Comparison of ENCODE assay signal across 1 cellular context in the genomic region with DNA sequence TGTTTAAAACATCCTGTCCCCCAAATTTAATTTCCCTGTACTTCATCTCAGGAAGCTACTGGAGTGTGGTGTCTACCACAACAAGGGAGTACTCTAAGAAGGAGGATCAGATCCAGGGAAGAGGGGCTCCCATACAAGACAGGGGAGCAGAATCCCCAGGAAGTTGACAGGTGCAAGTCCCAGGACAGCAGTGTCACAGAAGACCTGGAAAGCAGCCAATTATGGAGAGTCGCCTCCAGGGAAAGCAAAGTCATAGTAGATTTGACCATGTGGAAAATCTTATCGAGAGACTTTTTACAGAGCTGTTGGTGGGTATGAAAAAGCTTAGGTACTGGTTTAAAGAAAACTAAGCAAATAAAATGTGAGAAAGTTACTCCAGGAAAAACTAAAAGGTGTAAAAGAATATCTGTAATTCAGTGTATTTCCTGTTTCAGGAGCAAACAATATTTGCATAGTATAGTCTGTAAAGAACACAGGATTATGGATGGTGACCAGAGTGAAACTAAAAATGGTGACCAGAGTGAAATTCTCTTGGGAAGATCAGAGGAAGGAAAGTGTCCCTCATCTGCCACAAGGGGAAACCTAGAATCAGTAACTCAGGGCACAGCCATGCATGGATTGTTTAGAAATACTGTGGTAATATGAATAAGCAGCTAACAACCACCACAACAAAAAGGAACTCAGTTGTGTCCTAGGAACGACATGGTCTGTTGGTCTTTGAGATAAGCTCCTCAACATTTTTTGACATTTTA.
TF ChIP-seq lines count a peak whose summit lies in the region.

No MANE protein-coding gene starts in this region.

TF ChIP-seq in HepG2, 621 proteins besides CTCF, POLR2A, EP300 and RAD21 (continued from another document):
- TF ChIP-seq JUND (CRISPR knock-in tag; IDR thresholded peaks at IDR 0.05) (no peak), NFIC (IDR thresholded peaks at IDR 0.05; ENCODE audit: low read length) (no peak), KLF9 (CRISPR knock-in tag; IDR thresholded peaks at IDR 0.05; ENCODE audit: low read depth) (no peak)
- TF ChIP-seq, protein P1, sequence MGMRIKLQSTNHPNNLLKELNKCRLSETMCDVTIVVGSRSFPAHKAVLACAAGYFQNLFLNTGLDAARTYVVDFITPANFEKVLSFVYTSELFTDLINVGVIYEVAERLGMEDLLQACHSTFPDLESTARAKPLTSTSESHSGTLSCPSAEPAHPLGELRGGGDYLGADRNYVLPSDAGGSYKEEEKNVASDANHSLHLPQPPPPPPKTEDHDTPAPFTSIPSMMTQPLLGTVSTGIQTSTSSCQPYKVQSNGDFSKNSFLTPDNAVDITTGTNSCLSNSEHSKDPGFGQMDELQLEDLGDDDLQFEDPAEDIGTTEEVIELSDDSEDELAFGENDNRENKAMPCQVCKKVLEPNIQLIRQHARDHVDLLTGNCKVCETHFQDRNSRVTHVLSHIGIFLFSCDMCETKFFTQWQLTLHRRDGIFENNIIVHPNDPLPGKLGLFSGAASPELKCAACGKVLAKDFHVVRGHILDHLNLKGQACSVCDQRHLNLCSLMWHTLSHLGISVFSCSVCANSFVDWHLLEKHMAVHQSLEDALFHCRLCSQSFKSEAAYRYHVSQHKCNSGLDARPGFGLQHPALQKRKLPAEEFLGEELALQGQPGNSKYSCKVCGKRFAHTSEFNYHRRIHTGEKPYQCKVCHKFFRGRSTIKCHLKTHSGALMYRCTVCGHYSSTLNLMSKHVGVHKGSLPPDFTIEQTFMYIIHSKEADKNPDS (CRISPR knock-in tag; IDR thresholded peaks at IDR 0.05): no peak
TF ChIP-seq in HepG2: peak in this region for 0.
